Comparison of ENCODE assay signal across 11 cellular contexts in the genomic region with DNA sequence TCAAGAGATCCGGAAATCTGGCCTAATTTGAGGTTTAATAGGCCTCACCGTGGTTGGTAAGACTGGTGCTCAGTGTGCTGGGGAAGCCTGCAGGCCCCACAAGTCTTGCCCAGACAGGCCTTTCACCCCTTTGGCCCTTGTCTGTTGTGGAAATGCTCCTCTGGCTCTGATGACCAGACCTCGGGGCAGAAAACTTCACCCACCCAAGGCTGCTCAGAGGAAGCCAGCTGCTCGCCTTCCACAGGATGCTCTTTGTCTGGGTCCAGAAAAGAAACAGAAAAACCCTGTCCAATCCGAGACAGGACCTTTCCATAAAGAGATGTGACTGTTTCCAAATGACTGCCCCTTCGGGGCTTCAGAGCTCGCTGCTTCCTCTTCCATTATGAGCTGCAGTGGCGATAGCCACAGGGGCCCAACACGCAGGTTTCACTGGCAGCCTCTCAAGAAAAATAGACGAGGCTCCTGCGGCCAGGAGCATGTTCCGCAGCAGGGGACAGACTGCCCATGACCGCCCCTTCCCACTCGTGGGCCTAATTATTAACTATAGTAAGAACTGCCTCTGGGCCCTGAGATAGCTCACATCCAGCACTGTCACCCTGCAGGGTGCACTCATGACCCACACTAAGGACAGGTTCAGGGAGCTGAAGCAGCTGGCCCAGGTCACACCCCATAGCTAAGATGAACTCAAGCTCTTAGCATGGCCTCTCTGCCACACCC. TPM values are rescaled to one million over a fixed set of nuclear protein-coding genes. Genes with fewer than 3 reads are reported as not detected.
DNase-seq lines count a peak whose midpoint lies in the region; ATAC-seq, FAIRE-seq and TF ChIP-seq lines count a peak whose summit lies in the region.
"Had no signal": no experiment of that assay in that cellular context is flagged by ENCODE, and none has a peak within 500 bp of the region (broad histone marks: within the 10 kb centered on the region; RNA-seq: fewer than 3 reads in every experiment).

No MANE protein-coding gene starts in this region.

- H3K36me3 Mint-ChIP-seq in Caco-2 (ENCODE audit: insufficient read depth, unreplicated experiment): peaks cover 26% of the 10 kb centered on the region

- CTCF ChIA-PET in GM12878 (lab: Yijun Ruan, JAX) (interaction anchor here (0.5 to 5.3 kb wide), 14 partner anchors 10 to 584 kb away, joined by 3 to 98 read pairs (median 4); a partner anchor contains a TSS), Caco-2 (lab: Charles Lee) (no interaction called here)

- H3K9ac ChIP-seq in GM12878 (ENCODE audit: control insufficient read depth, insufficient read depth, low read length): peak overlapping the region; percentile 80
- H3K9ac ChIP-seq: GM23248 had no signal

- no peak overlapping the region for H3K4me3 Mint-ChIP-seq in Caco-2 (ENCODE audit: unreplicated experiment)

- H3K36me3 ChIP-seq in right atrium auricular region: peaks cover 29% of the 10 kb centered on the region
- peaks cover 5 to 11% of the 10 kb centered on the region in 2 experiments for H3K36me3 ChIP-seq in GM12878 (ENCODE audit: control insufficient read depth in 2 of 2, insufficient read depth in 2 of 2, low read length in 1 of 2)
- no peaks in the 10 kb centered on the region for H3K36me3 ChIP-seq in testis (ENCODE audit: low read depth, missing control alignments)
- no peaks in the 10 kb centered on the region for H3K36me3 ChIP-seq in Caco-2 (ENCODE audit: control insufficient read depth, insufficient read depth, low read length)

- peak overlapping the region; percentile 93 for H3K4me2 ChIP-seq in GM12878 (ENCODE audit: control insufficient read depth, insufficient read depth)

- H3K27me3 ChIP-seq in right atrium auricular region (no peaks in the 10 kb centered on the region), GM12878 (replicated peaks in 1 of 2; ENCODE audit: control insufficient read depth in 2 of 2, insufficient read depth in 2 of 2, low read length in 1 of 2) (no peaks in the 10 kb centered on the region), testis (no peaks in the 10 kb centered on the region), Caco-2 (replicated peaks; ENCODE audit: control insufficient read depth, insufficient read depth, low read length) (no peaks in the 10 kb centered on the region)
- H3K27me3 ChIP-seq: colonic mucosa had no signal

- BruUV-seq in GM12878 (replicated peaks; lab: Mats Ljungman, UMichigan) (no TSS peak), Caco-2 (replicated peaks; lab: Mats Ljungman, UMichigan) (no TSS peak)

- peak in 1 of 2 experiments; percentile 49; a peak in 2 of 4 replicates for TF ChIP-seq EP300 in GM12878 (IDR thresholded peaks at IDR 0.05; ENCODE audit: borderline replicate concordance in 1 of 2, control insufficient read depth in 1 of 2, low read depth in 2 of 2, low read length in 2 of 2)

- ATAC-seq in Right ventricle myocardium superior (ENCODE audit: poor library complexity) (no peak), HG02943 (IDR thresholded peaks at IDR 0.05; ENCODE audit: low read depth, unreplicated experiment) (peak; percentile 55), GM12878 (peak; percentile 91)

- H3K4me1 ChIP-seq in right atrium auricular region (peaks cover 0 to 17% of the 10 kb centered on the region in 2 donors), GM12878 (ENCODE audit: control insufficient read depth, insufficient read depth, low read length) (peaks cover 42% of the 10 kb centered on the region), testis (no peaks in the 10 kb centered on the region), Caco-2 (no peaks in the 10 kb centered on the region)
- H3K4me1 ChIP-seq: colonic mucosa had no signal

- peak; percentile 72 for TF ChIP-seq POLR2A in GM12878 (IDR thresholded peaks at IDR 0.05; ENCODE audit: low read depth, low read length)
- no peak for TF ChIP-seq POLR2A in testis (IDR thresholded peaks at IDR 0.05)

- TF ChIP-seq CTCF in right atrium auricular region (IDR thresholded peaks at IDR 0.05): no peak
- TF ChIP-seq CTCF in GM12878 (IDR thresholded peaks at IDR 0.05 in 2 of 3, conservative IDR thresholded peaks at IDR 0.05 in 1 of 3; ENCODE audit: control insufficient read depth in 2 of 3, extremely low read depth in 1 of 3, insufficient read depth in 1 of 3, low read depth in 3 of 3, low read length in 3 of 3): no peak
- no peak for TF ChIP-seq CTCF in testis (IDR thresholded peaks at IDR 0.05)
- TF ChIP-seq CTCF in Caco-2 (IDR thresholded peaks at IDR 0.05; ENCODE audit: insufficient read depth in 1 of 2, low read depth in 1 of 2, low read length in 1 of 2, severe bottlenecking in 1 of 2, unreplicated experiment in 1 of 2): no peak

- SMC1A ChIA-PET in GM12878 (lab: Charles Lee; ENCODE audit: uncharacterized antibody, unreplicated experiment): interaction anchor here (0.6 to 2.2 kb wide), 19 partner anchors 8 to 535 kb away, joined by 3 to 9 read pairs (median 5); a partner anchor contains a TSS

- POLR2A ChIA-PET in GM12878 (lab: Charles Lee): interaction anchor here (0.7 to 3.0 kb wide), 13 partner anchors 8 to 102 kb away, joined by 3 to 17 read pairs (median 7); a partner anchor contains a TSS
- POLR2A ChIA-PET in Caco-2 (lab: Charles Lee): no interaction called here

- intact Hi-C loops in Right ventricle myocardium superior (cut with DNase I): no loop called here
- intact Hi-C loops in GM12878 (cut with micrococcal nuclease; ENCODE audit: unreplicated experiment): no loop called here
- intact Hi-C loops in testis (cut with DNase I; ENCODE audit: low total_unique reads): no loop called here
- intact Hi-C loops in Caco-2 (cut with micrococcal nuclease; ENCODE audit: unreplicated experiment): no loop called here

- FAIRE-seq in GM12878 (lab: Jason Lieb, UNC): peak; percentile 91

- RAD21 ChIA-PET in GM12878 (lab: Charles Lee; ENCODE audit: unreplicated experiment): interaction anchor here (0.5 to 3.2 kb wide), 17 partner anchors 9 to 520 kb away, joined by 3 to 29 read pairs (median 4); a partner anchor contains a TSS

- H3K27ac ChIP-seq in right atrium auricular region (peak overlapping the region in 1 of 2 donors; percentile 83), GM12878 (ENCODE audit: control insufficient read depth, insufficient read depth) (peak overlapping the region; percentile 92), testis (no peak overlapping the region)
- H3K27ac ChIP-seq: colonic mucosa, GM23248 had no signal

- no peaks in the 10 kb centered on the region for H3K79me2 ChIP-seq in GM12878 (ENCODE audit: control insufficient read depth, insufficient read depth, low read length)

- H3K9me3 ChIP-seq in right atrium auricular region: no peaks in the 10 kb centered on the region
- H3K9me3 ChIP-seq in GM12878 (replicated peaks; ENCODE audit: control insufficient read depth, insufficient read depth, low read length): no peaks in the 10 kb centered on the region
- H3K9me3 ChIP-seq in testis: no peaks in the 10 kb centered on the region
- H3K9me3 ChIP-seq in Caco-2: no peaks in the 10 kb centered on the region
- H3K9me3 ChIP-seq: colonic mucosa had no signal

- DNase-seq in Right ventricle myocardium superior (peak; percentile 29), right atrium auricular region (ENCODE audit: low spot score) (no peak), GM12878 (ENCODE audit: low read depth, low spot score) (peak; percentile 79), testis (peak; percentile 11), OCI-M1 (lab: John Stamatoyannopoulos, UW) (no peak), NCI-H774 (lab: John Stamatoyannopoulos, UW) (no peak), Caco-2 (no peak)
- DNase-seq: activated CD4-positive, alpha-beta T cell treated with anti-CD3 and anti-CD28 coated beads, Interleukin-2, amount 50 U/mL, for 48 hours; colonic mucosa; GM23248 had no signal

- in situ Hi-C loops in GM12878 (cut with MboI): no loop called here

- no peaks in the 10 kb centered on the region for H3K4me1 Mint-ChIP-seq in Caco-2 (ENCODE audit: low read depth, unreplicated experiment)

- no peaks in the 10 kb centered on the region for H3K9me3 Mint-ChIP-seq in Caco-2 (ENCODE audit: unreplicated experiment)

- TF ChIP-seq RAD21 in GM12878 (IDR thresholded peaks at IDR 0.05; ENCODE audit: insufficient read depth, low read depth, low read length): no peak

- no peaks in the 10 kb centered on the region for H3K27me3 Mint-ChIP-seq in Caco-2 (ENCODE audit: insufficient read depth, unreplicated experiment)

- under 1% methylated on average over 14 of the region's 14 CpGs for WGBS in GM12878 (ENCODE audit: insufficient coverage, insufficient replicate concordance, low lambda C conversion rate, missing lambda C conversion rate)
- 62 to 72% methylated on average over 11 to 14 of the region's 14 CpGs for WGBS in testis, 2 donors

- no peak overlapping the region for H3K4me3 ChIP-seq in right atrium auricular region
- peak overlapping the region; percentile 21; the same call in 1 of the 2 replicates for H3K4me3 ChIP-seq in GM12878
- H3K4me3 ChIP-seq in testis: no peak overlapping the region
- no peak overlapping the region for H3K4me3 ChIP-seq in Caco-2 (ENCODE audit: low read depth, low read length)
- H3K4me3 ChIP-seq: colonic mucosa, GM23248 had no signal

- no peaks in the 10 kb centered on the region for H4K20me1 ChIP-seq in GM12878 (ENCODE audit: control insufficient read depth, insufficient read depth)

- H3K27ac Mint-ChIP-seq in Caco-2 (ENCODE audit: unreplicated experiment): no peak overlapping the region

- peak overlapping the region; percentile 62 for H2AFZ ChIP-seq in GM12878 (ENCODE audit: control insufficient read depth, low read depth, low read length)
- H2AFZ ChIP-seq: GM23248 had no signal

RNA-seq across cellular contexts. Expression of a gene that starts 6.8 kb away (rescaled TPM):
- 4.2 TPM for total RNA-seq in Right ventricle myocardium superior
- 10 to 100 TPM; 11.9 to 12.4 TPM for total RNA-seq in right atrium auricular region
- total RNA-seq in GM12878 (2013; cell fraction: nucleolus; rRNA removed): 19.1 and 22.5 TPM in 2 replicates
- total RNA-seq in GM12878 (2014; rRNA removed): 23.2 and 25.7 TPM in 2 replicates
- 11.1 and 12.2 TPM in 2 replicates for total RNA-seq in GM12878 (2014; rRNA removed; fragmentation: Illumina TruSeq; extraction: Trizol)
- 23.2 and 26.1 TPM in 2 replicates for total RNA-seq in GM12878 (2021)
- polyA plus RNA-seq in GM12878 (2011; ENCODE audit: low read depth): 3.8 TPM
- polyA plus RNA-seq in GM12878 (2011; rRNA removed): 3.2 and 4.4 TPM in 2 replicates
- polyA plus RNA-seq in GM12878 (2011; cell fraction: cytosol; rRNA removed): 8.4 and 9.9 TPM in 2 replicates
- 40.5 and 42.5 TPM in 2 replicates for polyA plus RNA-seq in GM12878 (2011; cell fraction: nucleus; rRNA removed)
- 7.4 and 8.1 TPM in 2 replicates for polyA plus RNA-seq in GM12878 (2012)
- 6.6 and 10.4 TPM in 2 replicates for polyA plus RNA-seq in GM12878 (2014; fragmentation: Illumina TruSeq; extraction: Trizol)
- polyA plus RNA-seq in GM12878 (2014; fragmentation: Nextera tagmentation; extraction: Ambion mirVana): 1 to 10 TPM; 6.3 to 6.8 TPM
- 26.1 and 29.0 TPM in 2 replicates for polyA plus RNA-seq in GM12878 (2014; rRNA removed)
- 1 to 10 TPM; 6.4 to 6.9 TPM for polyA plus RNA-seq in GM12878 (2016; fragmentation: Nextera tagmentation; extraction: Ambion mirVana)
- polyA minus RNA-seq in GM12878 (2011; rRNA and poly(A)+ RNA removed): 6.1 and 10.1 TPM in 2 replicates
- 1.6 and 2.0 TPM in 2 replicates for polyA minus RNA-seq in GM12878 (2011; cell fraction: cytosol; rRNA and poly(A)+ RNA removed)
- 13.7 and 25.9 TPM in 2 replicates for polyA minus RNA-seq in GM12878 (2011; cell fraction: nucleus; rRNA and poly(A)+ RNA removed)
- total RNA-seq in testis: 1 to 10 TPM; 2.0 TPM
- 1.9 TPM for polyA plus RNA-seq in testis (ENCODE audit: insufficient read depth, low read depth, low replicate concordance)
- total RNA-seq in Caco-2 (2022): 0.91 and 1.2 TPM in 2 replicates
- total RNA-seq: GM23248 had no signal

RNA-seq across cellular contexts. Expression of a gene that starts 18.1 kb away (rescaled TPM):
- total RNA-seq in Right ventricle myocardium superior: 94.9 TPM
- 100 to 1,000 TPM; 139 to 189 TPM for total RNA-seq in right atrium auricular region
- total RNA-seq in GM12878 (2013; cell fraction: nucleolus; rRNA removed): 92.7 and 97.9 TPM in 2 replicates
- 336 and 349 TPM in 2 replicates for total RNA-seq in GM12878 (2014; rRNA removed)
- 401 and 446 TPM in 2 replicates for total RNA-seq in GM12878 (2014; rRNA removed; fragmentation: Illumina TruSeq; extraction: Trizol)
- total RNA-seq in GM12878 (2021): 404 and 424 TPM in 2 replicates
- 388 TPM for polyA plus RNA-seq in GM12878 (2011; ENCODE audit: low read depth)
- polyA plus RNA-seq in GM12878 (2011; rRNA removed): 281 and 344 TPM in 2 replicates
- polyA plus RNA-seq in GM12878 (2011; cell fraction: cytosol; rRNA removed): 359 and 447 TPM in 2 replicates
- 184 and 201 TPM in 2 replicates for polyA plus RNA-seq in GM12878 (2011; cell fraction: nucleus; rRNA removed)
- polyA plus RNA-seq in GM12878 (2012): 477 and 571 TPM in 2 replicates
- polyA plus RNA-seq in GM12878 (2014; fragmentation: Illumina TruSeq; extraction: Trizol): 284 and 570 TPM in 2 replicates
- 100 to 1,000 TPM; 831 to 858 TPM for polyA plus RNA-seq in GM12878 (2014; fragmentation: Nextera tagmentation; extraction: Ambion mirVana)
- polyA plus RNA-seq in GM12878 (2014; rRNA removed): 393 and 399 TPM in 2 replicates
- polyA plus RNA-seq in GM12878 (2016; fragmentation: Nextera tagmentation; extraction: Ambion mirVana): 100 to 1,000 TPM; 915 to 936 TPM
- 248 and 256 TPM in 2 replicates for polyA minus RNA-seq in GM12878 (2011; rRNA and poly(A)+ RNA removed)
- 100 and 121 TPM in 2 replicates for polyA minus RNA-seq in GM12878 (2011; cell fraction: cytosol; rRNA and poly(A)+ RNA removed)
- 23.7 and 44.3 TPM in 2 replicates for polyA minus RNA-seq in GM12878 (2011; cell fraction: nucleus; rRNA and poly(A)+ RNA removed)
- total RNA-seq in testis: 100 to 1,000 TPM; 202 to 302 TPM
- 288 TPM for polyA plus RNA-seq in testis (ENCODE audit: insufficient read depth, low read depth, low replicate concordance)
- total RNA-seq in Caco-2 (2022): 458 and 504 TPM in 2 replicates

RNA-seq across cellular contexts. Expression of a gene that starts 48.9 kb away (rescaled TPM):
- total RNA-seq in Right ventricle myocardium superior (86.3 TPM), right atrium auricular region (10 to 100 TPM; 44.8 to 57.1 TPM), GM12878 (2014; rRNA removed) (31.7 and 47.7 TPM in 2 replicates), GM12878 (2014; rRNA removed; fragmentation: Illumina TruSeq; extraction: Trizol) (60.4 and 62.5 TPM in 2 replicates), GM12878 (2021) (107 and 115 TPM in 2 replicates), testis (10 to 100 TPM; 79.1 to 86.0 TPM), Caco-2 (2022) (72.0 and 75.7 TPM in 2 replicates)
- total RNA-seq in GM12878 (2013; cell fraction: nucleolus; rRNA removed): 73.0 and 74.8 TPM in 2 replicates
- 35.5 TPM for polyA plus RNA-seq in GM12878 (2011; ENCODE audit: low read depth)
- polyA plus RNA-seq in GM12878 (2011; rRNA removed) (97.7 and 107 TPM in 2 replicates), GM12878 (2014; fragmentation: Illumina TruSeq; extraction: Trizol) (92.2 and 97.0 TPM in 2 replicates), GM12878 (2014; fragmentation: Nextera tagmentation; extraction: Ambion mirVana) (10 to 100 TPM; 17.8 to 32.3 TPM), GM12878 (2014; rRNA removed) (79.8 and 95.7 TPM in 2 replicates), GM12878 (2016; fragmentation: Nextera tagmentation; extraction: Ambion mirVana) (100 to 1,000 TPM; 113 TPM), testis (ENCODE audit: insufficient read depth, low read depth, low replicate concordance) (93.1 TPM)
- 86.6 and 101 TPM in 2 replicates for polyA plus RNA-seq in GM12878 (2011; cell fraction: cytosol; rRNA removed)
- polyA plus RNA-seq in GM12878 (2011; cell fraction: nucleus; rRNA removed): 133 and 168 TPM in 2 replicates
- polyA plus RNA-seq in GM12878 (2012): 58.2 and 60.8 TPM in 2 replicates
- polyA minus RNA-seq in GM12878 (2011; rRNA and poly(A)+ RNA removed): 70.5 and 78.2 TPM in 2 replicates
- polyA minus RNA-seq in GM12878 (2011; cell fraction: cytosol; rRNA and poly(A)+ RNA removed): 24.1 and 30.9 TPM in 2 replicates
- 29.1 and 41.5 TPM in 2 replicates for polyA minus RNA-seq in GM12878 (2011; cell fraction: nucleus; rRNA and poly(A)+ RNA removed)

RNA-seq across cellular contexts. Expression of a gene that starts 51.1 kb away (rescaled TPM):
- total RNA-seq in Right ventricle myocardium superior (57.9 TPM), right atrium auricular region (10 to 100 TPM; 43.6 to 73.7 TPM), GM12878 (2014; rRNA removed) (169 and 200 TPM in 2 replicates), GM12878 (2014; rRNA removed; fragmentation: Illumina TruSeq; extraction: Trizol) (159 and 160 TPM in 2 replicates), GM12878 (2021) (94.5 and 101 TPM in 2 replicates), testis (10 to 100 TPM; 36.1 to 36.8 TPM), Caco-2 (2022) (61.6 and 63.7 TPM in 2 replicates)
- total RNA-seq in GM12878 (2013; cell fraction: nucleolus; rRNA removed): 28.6 and 31.7 TPM in 2 replicates
- 57.0 TPM for polyA plus RNA-seq in GM12878 (2011; ENCODE audit: low read depth)
- polyA plus RNA-seq in GM12878 (2011; rRNA removed) (209 and 341 TPM in 2 replicates), GM12878 (2014; fragmentation: Illumina TruSeq; extraction: Trizol) (132 and 138 TPM in 2 replicates), GM12878 (2014; fragmentation: Nextera tagmentation; extraction: Ambion mirVana) (100 to 1,000 TPM; 264 to 303 TPM), GM12878 (2014; rRNA removed) (164 and 198 TPM in 2 replicates), GM12878 (2016; fragmentation: Nextera tagmentation; extraction: Ambion mirVana) (100 to 1,000 TPM; 399 to 400 TPM), testis (ENCODE audit: insufficient read depth, low read depth, low replicate concordance) (33.7 TPM)
- 67.5 and 68.0 TPM in 2 replicates for polyA plus RNA-seq in GM12878 (2011; cell fraction: cytosol; rRNA removed)
- 38.7 and 42.2 TPM in 2 replicates for polyA plus RNA-seq in GM12878 (2011; cell fraction: nucleus; rRNA removed)
- polyA plus RNA-seq in GM12878 (2012): 108 and 116 TPM in 2 replicates
- polyA minus RNA-seq in GM12878 (2011; rRNA and poly(A)+ RNA removed): 15.3 and 17.4 TPM in 2 replicates
- polyA minus RNA-seq in GM12878 (2011; cell fraction: cytosol; rRNA and poly(A)+ RNA removed): 13.8 and 19.2 TPM in 2 replicates
- polyA minus RNA-seq in GM12878 (2011; cell fraction: nucleus; rRNA and poly(A)+ RNA removed): 7.9 and 11.5 TPM in 2 replicates

Comparison
In these comparisons a context has a peak if more than half of its experiments do, and no peak if none do; other contexts are left out.
1. DNase-seq: peak in Right ventricle myocardium superior (single experiment), GM12878 (single experiment) and testis (single experiment); none in right atrium auricular region (single experiment), OCI-M1 (single experiment), NCI-H774 (single experiment) and Caco-2 (0 of 2).